ENCODE assay signal across 8 cellular contexts in the genomic region with DNA sequence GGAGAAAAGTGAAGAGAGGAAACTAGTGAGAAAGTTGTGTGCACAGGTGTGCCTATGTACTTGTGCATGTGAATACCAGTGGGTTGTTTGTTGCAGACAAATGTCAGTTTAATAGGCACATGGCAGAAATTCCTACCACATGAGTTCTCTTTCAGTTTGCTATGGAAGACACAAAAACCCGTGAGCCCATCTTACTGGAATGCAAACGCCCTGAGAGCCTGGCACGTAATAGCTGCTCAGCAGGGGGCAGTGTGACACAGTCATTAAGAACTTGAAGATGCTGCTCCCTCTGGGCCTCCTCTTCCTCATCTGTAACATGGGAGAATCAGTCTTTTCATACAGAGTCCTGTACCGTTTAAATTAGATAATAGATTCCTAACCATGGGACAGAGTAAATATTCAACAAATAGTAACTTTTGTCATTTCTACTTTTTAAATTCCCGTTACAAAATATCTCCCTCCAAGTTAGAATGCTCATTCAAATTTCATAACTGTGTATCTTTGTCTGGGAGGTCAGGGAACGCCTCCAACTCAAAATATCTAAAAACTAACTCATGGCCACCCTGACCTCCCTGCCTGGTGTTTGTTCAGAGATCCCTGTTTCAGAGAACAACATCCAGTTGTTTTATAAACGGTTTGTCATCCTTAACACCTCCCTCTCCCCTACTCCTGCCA.
DNase-seq lines count a peak whose midpoint lies in the region; ATAC-seq and TF ChIP-seq lines count a peak whose summit lies in the region.

No MANE protein-coding gene starts in this region.

- peak; percentile 3 for DNase-seq in GM12864 (ENCODE audit: low read depth)
- peak; percentile 13 for DNase-seq in NOMO-1 treated with dmso at 0.1 percent for 144 hours (lab: John Stamatoyannopoulos, UW; ENCODE audit: unreplicated experiment)
- DNase-seq in choroid plexus epithelial cell (ENCODE audit: low read depth): peak; percentile 95
- peak; percentile 80 for DNase-seq in left kidney (ENCODE audit: low read depth, low spot score)
- DNase-seq in ureter (ENCODE audit: low spot score): peak; percentile 47

- TF ChIP-seq CTCF in 22Rv1 (IDR thresholded peaks at IDR 0.05) (peak; percentile 75), GM12864 (IDR thresholded peaks at IDR 0.05; ENCODE audit: low read depth, low read length, missing control alignments) (peak; percentile 62), choroid plexus epithelial cell (conservative IDR thresholded peaks at IDR 0.05; ENCODE audit: low read depth, low read length) (peak; percentile 57)

- H3K27ac ChIP-seq in 22Rv1: no peak overlapping the region

- ATAC-seq in GM19395 (IDR thresholded peaks at IDR 0.05; ENCODE audit: unreplicated experiment) (no peak), HG03457 (IDR thresholded peaks at IDR 0.05; ENCODE audit: unreplicated experiment) (no peak)

- H3K4me3 ChIP-seq in GM12864 (ENCODE audit: low read depth, low read length) (no peak overlapping the region), choroid plexus epithelial cell (ENCODE audit: low read depth, low read length) (no peak overlapping the region)

Comparison
In these comparisons a context has a peak if more than half of its experiments do, and no peak if none do; other contexts are left out.
1. DNase-seq: peak in every context shown above with its lines; median percentile 95 in choroid plexus epithelial cell; 80 in left kidney; 47 in ureter; 13 in NOMO-1 treated with dmso at 0.1 percent for 144 hours; 3 in GM12864.